In genomic region chr10:624605-625334, GRCh38 we compare ENCODE assay signal across 1 cellular context.
TF ChIP-seq lines count a peak whose summit lies in the region.

No MANE protein-coding gene starts in this region.

TF ChIP-seq in K562, 482 proteins besides CTCF, POLR2A, EP300 and RAD21 (continued from another document):
- TF ChIP-seq ZNF592 (IDR thresholded peaks at IDR 0.05) = no peak
- TF ChIP-seq RFX5 (IDR thresholded peaks at IDR 0.05; ENCODE audit: low read depth, low read length) = no peak
- TF ChIP-seq GABPA (tag; conservative IDR thresholded peaks at IDR 0.05; ENCODE audit: low read depth) = 0 out of 2 replicates have a peak, but pooled peaks have one; percentile 14
- peak; percentile 24; the same call in 1 of the 2 replicates for TF ChIP-seq TCF3 (CRISPR knock-in tag; IDR thresholded peaks at IDR 0.05)
- no peak for TF ChIP-seq HBP1 (CRISPR knock-in tag; IDR thresholded peaks at IDR 0.05)
- TF ChIP-seq TOE1 (IDR thresholded peaks at IDR 0.05; ENCODE audit: borderline replicate concordance) = peak; percentile 78; the same call in 1 of the 2 replicates
- no peak for TF ChIP-seq TOE1 (CRISPR knock-in tag; IDR thresholded peaks at IDR 0.05; ENCODE audit: borderline replicate concordance, low read depth)
- TF ChIP-seq BRF2 (IDR thresholded peaks at IDR 0.05; ENCODE audit: borderline replicate concordance, insufficient read depth, insufficient read length) = no peak
- TF ChIP-seq COPS2 (conservative IDR thresholded peaks at IDR 0.05) = no peak
- no peak for TF ChIP-seq CBFB (CRISPR knock-in tag; IDR thresholded peaks at IDR 0.05)
- TF ChIP-seq JUN (IDR thresholded peaks at IDR 0.05; ENCODE audit: borderline replicate concordance, low read depth, low read length) = peak; percentile 60; the same call in 1 of the 2 replicates
- no peak for TF ChIP-seq JUN (CRISPR knock-in tag; IDR thresholded peaks at IDR 0.05; ENCODE audit: borderline replicate concordance)
- TF ChIP-seq SMARCA5 (IDR thresholded peaks at IDR 0.05) = no peak
- TF ChIP-seq SOX6 (IDR thresholded peaks at IDR 0.05) = 0 out of 2 replicates have a peak, but pooled peaks have one; percentile 17
- peak in 1 of 2 experiments; percentile 67; a peak in 1 of 4 replicates for TF ChIP-seq ZNF639 (CRISPR knock-in tag; conservative IDR thresholded peaks at IDR 0.05 in 1 of 2, IDR thresholded peaks at IDR 0.05 in 1 of 2)
- no peak for TF ChIP-seq ZNF507 (tag; conservative IDR thresholded peaks at IDR 0.05)
- peak; percentile 96 for TF ChIP-seq FOSL1 (tag; conservative IDR thresholded peaks at IDR 0.05)
- TF ChIP-seq SMARCA4 (IDR thresholded peaks at IDR 0.05) = peak; percentile 64
- TF ChIP-seq VEZF1 (CRISPR knock-in tag; IDR thresholded peaks at IDR 0.05) = peak; percentile 68
- TF ChIP-seq MITF (IDR thresholded peaks at IDR 0.05) = peak; percentile 78
- TF ChIP-seq ZNF395 (CRISPR knock-in tag; IDR thresholded peaks at IDR 0.05) = 0 out of 2 replicates have a peak, but pooled peaks have one; percentile 7
- TF ChIP-seq MEIS2 (IDR thresholded peaks at IDR 0.05; ENCODE audit: partially characterized antibody) = peak; percentile 35
- TF ChIP-seq FOXK2 (conservative IDR thresholded peaks at IDR 0.05 in 1 of 2, IDR thresholded peaks at IDR 0.05 in 1 of 2; ENCODE audit: low read depth in 2 of 2) = peak; percentile 32 to 39; a peak in 2 of 4 replicates
- peak; percentile 61 for TF ChIP-seq EGR1 (conservative IDR thresholded peaks at IDR 0.05)
- no peak for TF ChIP-seq BDP1 (IDR thresholded peaks at IDR 0.05; ENCODE audit: insufficient read depth, insufficient read length)
- peak; percentile 60; the same call in 1 of the 2 replicates for TF ChIP-seq GMEB1 (CRISPR knock-in tag; IDR thresholded peaks at IDR 0.05)
- no peak for TF ChIP-seq LARP7 (IDR thresholded peaks at IDR 0.05)
- TF ChIP-seq BMI1 (IDR thresholded peaks at IDR 0.05; ENCODE audit: low read length) = no peak
- peak; percentile 64 for TF ChIP-seq FOXJ2 (tag; IDR thresholded peaks at IDR 0.05)
- TF ChIP-seq ZNF175 (CRISPR knock-in tag; IDR thresholded peaks at IDR 0.05; ENCODE audit: low read depth) = peak; percentile 78
- peak; percentile 17 for TF ChIP-seq FOS (IDR thresholded peaks at IDR 0.05; ENCODE audit: extremely low read depth, insufficient read length)
- TF ChIP-seq CBFA2T2 (conservative IDR thresholded peaks at IDR 0.05) = peak; percentile 29; the same call in 1 of the 2 replicates
- peak; percentile 92 for TF ChIP-seq JUND (IDR thresholded peaks at IDR 0.05; ENCODE audit: borderline replicate concordance, low read depth, low read length)
- peak; percentile 68; the same call in 1 of the 3 replicates for TF ChIP-seq JUND (tag; IDR thresholded peaks at IDR 0.05; ENCODE audit: borderline replicate concordance, low read depth, low read length)
- TF ChIP-seq CXXC5 (CRISPR knock-in tag; IDR thresholded peaks at IDR 0.05) = peak; percentile 79
- TF ChIP-seq TAF15 (IDR thresholded peaks at IDR 0.05; ENCODE audit: low read depth, low read length) = no peak
